In genomic region chr12:5567021-5567744, GRCh38 we compare ENCODE assay signal across 10 cellular contexts.
DNase-seq lines count a peak whose midpoint lies in the region; TF ChIP-seq lines count a peak whose summit lies in the region.
"Had no signal": no experiment of that assay in that cellular context is flagged by ENCODE, and none has a peak within 500 bp of the region (broad histone marks: within the 10 kb centered on the region; RNA-seq: fewer than 3 reads in every experiment).

No MANE protein-coding gene starts in this region.

- intact Hi-C loops in lower leg skin (cut with DNase I; ENCODE audit: low total_unique reads), result no loop called here

- no peak for TF ChIP-seq CTCF in nephron progenitor cell (IDR thresholded peaks at IDR 0.05)
- no peak for TF ChIP-seq CTCF in lower leg skin (IDR thresholded peaks at IDR 0.05)
- no peak for TF ChIP-seq CTCF in GM10248 (IDR thresholded peaks at IDR 0.05; ENCODE audit: control extremely low read depth, extremely low read depth, low read depth, missing control alignments)

- H3K27me3 ChIP-seq in BLaER1, result no peaks in the 10 kb centered on the region
- H3K27me3 ChIP-seq: suprapubic skin had no signal

- no peaks in the 10 kb centered on the region for H3K36me3 Mint-ChIP-seq in nephron progenitor cell (ENCODE audit: low read depth)

- DNase-seq in NCI-H146 (lab: John Stamatoyannopoulos, UW) (peak; percentile 40), foreskin melanocyte (peak; percentile 11), nephron progenitor cell (no peak), epidermal melanocyte (ENCODE audit: insufficient read length, low spot score) (no peak), MV-4-11 (lab: John Stamatoyannopoulos, UW) (no peak), lower leg skin (ENCODE audit: low spot score in 2 of 2) (no peak), GM10248 (ENCODE audit: extremely low spot score) (no peak)
- DNase-seq: Calu3 had no signal

- H3K4me1 Mint-ChIP-seq in nephron progenitor cell, result peaks cover 55% of the 10 kb centered on the region

- peak overlapping the region; percentile 14 for H3K27ac Mint-ChIP-seq in nephron progenitor cell

- H3K36me3 ChIP-seq in BLaER1, result no peaks in the 10 kb centered on the region
- H3K36me3 ChIP-seq: suprapubic skin had no signal

- H3K4me1 ChIP-seq in BLaER1, result peaks cover 14% of the 10 kb centered on the region
- H3K4me1 ChIP-seq: suprapubic skin had no signal

- WGBS in lower leg skin, 2 donors, result 57 to 61% methylated on average over 14 of the region's 14 CpGs

- H3K9me3 ChIP-seq in BLaER1, result no peaks in the 10 kb centered on the region
- H3K9me3 ChIP-seq: suprapubic skin had no signal

- no peak overlapping the region for H3K27ac ChIP-seq in BLaER1
- H3K27ac ChIP-seq: suprapubic skin had no signal

- POLR2A ChIA-PET in GM10248 (lab: Yijun Ruan, JAX), result no interaction called here

- H4K20me1 ChIP-seq in BLaER1, result no peaks in the 10 kb centered on the region

- H3K9me3 Mint-ChIP-seq in nephron progenitor cell, result no peaks in the 10 kb centered on the region

- peaks cover 22% of the 10 kb centered on the region for H3K27me3 Mint-ChIP-seq in nephron progenitor cell (ENCODE audit: low read depth, poor library complexity)

- H3K9ac ChIP-seq in BLaER1, result no peak overlapping the region

- H3K4me2 ChIP-seq in BLaER1, result peak overlapping the region; percentile 35

- H3K4me3 Mint-ChIP-seq in nephron progenitor cell, result no peak overlapping the region

- no peak for TF ChIP-seq POLR2A in lower leg skin (IDR thresholded peaks at IDR 0.05)

- CTCF ChIA-PET in GM10248 (lab: Yijun Ruan, JAX), result interaction anchor here (1.3 kb wide), 1 partner anchor 39 kb away, joined by 3 read pairs; no protein-coding TSS in a partner anchor

- no peak overlapping the region for H3K4me3 ChIP-seq in BLaER1
- no peak overlapping the region for H3K4me3 ChIP-seq in lower leg skin (ENCODE audit: low read depth, poor library complexity, severe bottlenecking)
- H3K4me3 ChIP-seq: suprapubic skin had no signal

Comparison
In these comparisons a context has a peak if more than half of its experiments do, and no peak if none do; other contexts are left out.
1. DNase-seq: peak in NCI-H146 (single experiment) and foreskin melanocyte (single experiment); none in nephron progenitor cell (single experiment), epidermal melanocyte (single experiment), MV-4-11 (single experiment), lower leg skin (0 of 2) and GM10248 (single experiment).